Comparison of ENCODE assay signal across 8 cellular contexts in genomic region chr3:59313365-59313764, GRCh38.
DNase-seq lines count a peak whose midpoint lies in the region; ATAC-seq and TF ChIP-seq lines count a peak whose summit lies in the region.

No MANE protein-coding gene starts in this region.

- no peak overlapping the region for H3K4me3 ChIP-seq in fibroblast of mammary gland (ENCODE audit: control insufficient read depth, low read depth, low read length)

- peak; percentile 71 for TF ChIP-seq CTCF in fibroblast of mammary gland (conservative IDR thresholded peaks at IDR 0.05; ENCODE audit: control insufficient read depth, insufficient read depth, low read depth, low read length)

- ATAC-seq in GM19455 (IDR thresholded peaks at IDR 0.05; ENCODE audit: unreplicated experiment): peak; percentile 81
- ATAC-seq in GM18520 (IDR thresholded peaks at IDR 0.05; ENCODE audit: unreplicated experiment): no peak
- no peak for ATAC-seq in GM18873 (IDR thresholded peaks at IDR 0.05; ENCODE audit: low FRiP score, unreplicated experiment)

- TF ChIP-seq EP300 in Ishikawa (IDR thresholded peaks at IDR 0.05; ENCODE audit: borderline replicate concordance): no peak

- TF ChIP-seq RAD21 in Ishikawa (IDR thresholded peaks at IDR 0.05; ENCODE audit: low read depth): peak; percentile 76

- peak; percentile 57 for DNase-seq in DMS53 (lab: John Stamatoyannopoulos, UW)
- peak; percentile 16 to 41 for DNase-seq in activated CD4-positive, alpha-beta T cell treated with anti-CD3 and anti-CD28 coated beads for 4 hours
- peak; percentile 62 for DNase-seq in fibroblast of mammary gland (ENCODE audit: low read depth)
- peak; percentile 28 for DNase-seq in renal cortical epithelial cell (ENCODE audit: low read depth)

TF ChIP-seq in Ishikawa, 13 proteins besides CTCF, POLR2A, EP300 and RAD21:
- TF ChIP-seq NFIC (IDR thresholded peaks at IDR 0.05): no peak
- no peak for TF ChIP-seq FOXM1 (IDR thresholded peaks at IDR 0.05; ENCODE audit: borderline replicate concordance, low read depth)
- TF ChIP-seq MAX (IDR thresholded peaks at IDR 0.05): no peak
- TF ChIP-seq TEAD4 (IDR thresholded peaks at IDR 0.05): no peak
- TF ChIP-seq CREB1 (IDR thresholded peaks at IDR 0.05; ENCODE audit: low read depth): no peak
- no peak for TF ChIP-seq USF1 (IDR thresholded peaks at IDR 0.05)
- no peak for TF ChIP-seq TCF12 (IDR thresholded peaks at IDR 0.05; ENCODE audit: low read depth)
- TF ChIP-seq REST (IDR thresholded peaks at IDR 0.05; ENCODE audit: low read depth): no peak
- TF ChIP-seq YY1 (IDR thresholded peaks at IDR 0.05; ENCODE audit: low read depth): no peak
- TF ChIP-seq EGR1 (IDR thresholded peaks at IDR 0.05): no peak
- no peak for TF ChIP-seq TAF1 (IDR thresholded peaks at IDR 0.05; ENCODE audit: low read depth)
- no peak for TF ChIP-seq ZBTB7A (IDR thresholded peaks at IDR 0.05; ENCODE audit: low read depth)
- TF ChIP-seq CEBPB (IDR thresholded peaks at IDR 0.05): no peak
